1 cellular context compared by ENCODE assay signal in the genomic region with DNA sequence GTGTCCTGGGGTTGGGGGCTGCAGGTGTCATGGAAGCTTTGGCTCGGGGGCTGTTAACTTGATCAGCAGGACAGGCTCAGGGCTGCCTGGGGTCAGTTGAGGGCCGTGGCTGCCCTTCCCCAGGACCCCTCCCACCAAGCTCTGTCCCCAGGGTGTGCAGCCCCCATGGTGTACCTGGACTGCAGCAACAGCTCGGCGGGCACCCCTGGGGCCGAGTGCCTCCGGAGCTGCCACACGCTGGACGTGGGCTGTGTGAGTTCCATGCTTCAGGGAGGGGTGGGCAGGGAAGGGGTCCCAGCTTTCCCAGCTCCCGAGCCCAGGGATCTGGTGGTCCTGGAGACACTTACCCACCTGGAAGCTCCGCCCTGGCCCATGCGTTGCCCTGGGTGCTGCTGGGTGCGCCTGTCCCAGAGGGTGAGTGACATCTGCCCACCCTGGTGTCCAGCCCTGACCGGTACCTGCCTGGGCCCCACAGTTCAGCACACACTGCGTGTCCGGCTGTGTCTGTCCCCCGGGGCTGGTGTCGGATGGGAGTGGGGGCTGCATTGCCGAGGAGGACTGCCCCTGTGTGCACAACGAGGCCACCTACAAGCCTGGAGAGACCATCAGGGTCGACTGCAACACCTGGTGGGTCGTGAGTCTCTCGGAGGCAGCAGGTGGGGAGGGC.
TF ChIP-seq lines count a peak whose summit lies in the region.

No MANE protein-coding gene starts in this region.

TF ChIP-seq in HepG2, 621 proteins besides CTCF, POLR2A, EP300 and RAD21:
- TF ChIP-seq, protein P1, sequence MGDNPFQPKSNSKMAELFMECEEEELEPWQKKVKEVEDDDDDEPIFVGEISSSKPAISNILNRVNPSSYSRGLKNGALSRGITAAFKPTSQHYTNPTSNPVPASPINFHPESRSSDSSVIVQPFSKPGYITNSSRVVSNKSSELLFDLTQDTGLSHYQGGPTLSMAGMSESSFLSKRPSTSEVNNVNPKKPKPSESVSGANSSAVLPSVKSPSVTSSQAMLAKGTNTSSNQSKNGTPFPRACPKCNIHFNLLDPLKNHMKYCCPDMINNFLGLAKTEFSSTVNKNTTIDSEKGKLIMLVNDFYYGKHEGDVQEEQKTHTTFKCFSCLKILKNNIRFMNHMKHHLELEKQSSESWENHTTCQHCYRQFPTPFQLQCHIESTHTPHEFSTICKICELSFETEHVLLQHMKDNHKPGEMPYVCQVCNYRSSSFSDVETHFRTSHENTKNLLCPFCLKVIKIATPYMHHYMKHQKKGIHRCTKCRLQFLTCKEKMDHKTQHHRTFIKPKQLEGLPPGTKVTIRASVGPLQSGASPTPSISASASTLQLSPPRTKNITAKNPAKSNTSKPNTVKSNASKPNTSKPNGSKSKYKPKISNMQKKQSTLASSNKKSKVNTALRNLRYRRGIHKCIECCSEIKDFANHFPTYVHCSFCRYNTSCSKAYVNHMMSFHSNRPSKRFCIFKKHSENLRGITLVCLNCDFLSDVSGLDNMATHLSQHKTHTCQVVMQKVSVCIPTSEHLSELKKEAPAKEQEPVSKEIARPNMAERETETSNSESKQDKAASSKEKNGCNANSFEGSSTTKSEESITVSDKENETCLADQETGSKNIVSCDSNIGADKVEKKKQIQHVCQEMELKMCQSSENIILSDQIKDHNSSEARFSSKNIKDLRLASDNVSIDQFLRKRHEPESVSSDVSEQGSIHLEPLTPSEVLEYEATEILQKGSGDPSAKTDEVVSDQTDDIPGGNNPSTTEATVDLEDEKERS (CRISPR knock-in tag; IDR thresholded peaks at IDR 0.05): no peak
- no peak for TF ChIP-seq GABPB1 (CRISPR knock-in tag; IDR thresholded peaks at IDR 0.05)
- no peak for TF ChIP-seq TGIF2 (CRISPR knock-in tag; IDR thresholded peaks at IDR 0.05)
- TF ChIP-seq CENPBD1 (CRISPR knock-in tag; IDR thresholded peaks at IDR 0.05; ENCODE audit: borderline replicate concordance, low read depth): no peak
- no peak for TF ChIP-seq BRCA1 (CRISPR knock-in tag; IDR thresholded peaks at IDR 0.05)
- TF ChIP-seq FOXO1 (CRISPR knock-in tag; IDR thresholded peaks at IDR 0.05): no peak
- no peak for TF ChIP-seq PBX2 (CRISPR knock-in tag; IDR thresholded peaks at IDR 0.05)
- no peak for TF ChIP-seq ZFP37 (CRISPR knock-in tag; IDR thresholded peaks at IDR 0.05; ENCODE audit: borderline replicate concordance)
- TF ChIP-seq, protein P2, sequence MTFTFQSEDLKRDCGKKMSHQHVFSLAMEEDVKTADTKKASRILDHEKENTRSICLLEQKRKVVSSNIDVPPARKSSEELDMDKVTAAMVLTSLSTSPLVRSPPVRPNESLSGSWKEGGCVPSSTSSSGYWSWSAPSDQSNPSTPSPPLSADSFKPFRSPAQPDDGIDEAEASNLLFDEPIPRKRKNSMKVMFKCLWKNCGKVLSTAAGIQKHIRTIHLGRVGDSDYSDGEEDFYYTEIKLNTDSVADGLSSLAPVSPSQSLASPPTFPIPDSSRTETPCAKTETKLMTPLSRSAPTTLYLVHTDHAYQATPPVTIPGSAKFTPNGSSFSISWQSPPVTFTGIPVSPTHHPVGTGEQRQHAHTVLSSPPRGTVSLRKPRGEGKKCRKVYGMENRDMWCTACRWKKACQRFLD (CRISPR knock-in tag; IDR thresholded peaks at IDR 0.05; ENCODE audit: borderline replicate concordance): no peak
